In the genomic region with DNA sequence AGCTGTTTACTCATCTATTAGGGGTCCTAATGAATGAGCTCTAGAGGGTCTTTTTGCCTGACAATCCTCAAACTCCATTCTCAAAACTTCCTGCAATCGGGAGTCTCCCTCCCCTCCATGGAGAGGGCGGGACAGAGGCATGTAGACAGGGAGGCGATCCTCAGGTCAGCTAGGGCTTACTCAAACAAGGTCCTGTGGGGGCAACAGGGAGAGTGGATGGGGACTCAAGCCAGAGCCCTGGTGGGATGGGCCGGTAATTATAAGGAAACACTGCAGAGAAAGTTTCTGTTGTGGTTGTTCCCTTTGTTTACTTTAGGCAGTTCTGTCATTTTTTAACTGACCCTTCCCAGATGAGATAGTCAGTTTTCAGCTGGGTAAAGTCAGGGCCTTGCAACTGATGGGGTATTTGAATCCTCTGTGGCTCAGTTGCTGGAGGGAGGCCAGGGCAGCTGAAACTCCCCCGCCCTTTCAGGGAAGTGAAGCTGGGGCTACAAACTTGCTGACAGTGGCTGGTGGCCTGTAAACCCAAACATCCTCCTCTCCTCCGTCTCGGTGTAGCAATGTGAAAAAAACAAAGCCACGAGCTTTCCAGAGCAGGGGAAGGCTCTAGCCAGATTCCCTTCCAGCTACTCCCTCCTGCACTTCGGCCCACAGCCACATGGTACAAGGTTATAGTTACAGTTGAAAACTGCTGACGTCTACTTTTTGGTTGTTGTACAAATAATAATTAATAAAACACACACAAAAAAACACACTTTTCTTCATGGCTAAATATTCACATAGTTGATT, we compare ENCODE assay signal across 8 cellular contexts. TPM values are rescaled to one million over a fixed set of nuclear protein-coding genes. Genes with fewer than 3 reads are reported as not detected.
DNase-seq lines count a peak whose midpoint lies in the region; ATAC-seq, FAIRE-seq and TF ChIP-seq lines count a peak whose summit lies in the region.
"Not testable (repeated sequence)": the region's sequence is repeated elsewhere in the genome, so short reads cannot be mapped to it uniquely, and the experiment has no call there.

No MANE protein-coding gene starts in this region.

- DNase-seq in GM18507 (ENCODE audit: extremely low spot score, insufficient read length, low read depth); HCT116 (ENCODE audit: low read depth, low spot score): not testable (repeated sequence)
- DNase-seq in HT-29 (ENCODE audit: low spot score) (peak; percentile 59), SW480 (ENCODE audit: low spot score) (peak; percentile 34), choroid plexus epithelial cell (ENCODE audit: low read depth) (peak; percentile 95), islet precursor cell (peak; percentile 63), pancreas (peak in 4 of 6 donors; percentile 15 to 77 (median 26)), aorta (peak; percentile 73 to 91)

- not testable (repeated sequence) for H3K9ac ChIP-seq in HCT116 (ENCODE audit: low read length)

- WGBS in pancreas, 2 donors: 41 to 50% methylated on average over 7 to 8 of the region's 10 CpGs
- WGBS in aorta, 2 donors: 32 to 35% methylated on average over 8 to 9 of the region's 10 CpGs

- H3K27ac ChIP-seq in HCT116 (ENCODE audit: low read depth, low read length); aorta (ENCODE audit: low read depth in 1 of 2, low read length in 2 of 2): not testable (repeated sequence)
- H3K27ac ChIP-seq in pancreas: peak overlapping the region in 2 of 4 donors; percentile 1 to 65

- not testable (repeated sequence) for H3K36me3 ChIP-seq in HCT116 (ENCODE audit: control insufficient read depth in 1 of 2, insufficient read depth in 2 of 2, low read length in 2 of 2); pancreas; aorta (ENCODE audit: control insufficient read depth in 1 of 2, insufficient read depth in 2 of 2, low read length in 1 of 2)

- H4K20me1 ChIP-seq in HCT116 (ENCODE audit: insufficient read depth): not testable (repeated sequence)

- CTCF ChIA-PET in HCT116 (lab: Charles Lee): not testable (repeated sequence)

- not testable (repeated sequence) for TF ChIP-seq POLR2A in HCT116 (IDR thresholded peaks at IDR 0.05; ENCODE audit: borderline replicate concordance, extremely low read depth, insufficient read depth, insufficient read length)

- H3K9me3 ChIP-seq in HCT116 (ENCODE audit: control insufficient read depth in 1 of 2, insufficient read depth in 1 of 2, low read depth in 1 of 2, low read length in 2 of 2); pancreas; aorta (ENCODE audit: control insufficient read depth, low read length): not testable (repeated sequence)

- TF ChIP-seq RAD21 in HCT116 (IDR thresholded peaks at IDR 0.05; ENCODE audit: low read depth): not testable (repeated sequence)

- BruUV-seq in HCT116 (replicated peaks; lab: Mats Ljungman, UMichigan): not testable (repeated sequence)

- TF ChIP-seq CTCF in HCT116 (IDR thresholded peaks at IDR 0.05 in 2 of 3, conservative IDR thresholded peaks at IDR 0.05 in 1 of 3; ENCODE audit: borderline replicate concordance in 1 of 3, insufficient read depth in 1 of 3, low read depth in 2 of 3, low read length in 2 of 3); choroid plexus epithelial cell (conservative IDR thresholded peaks at IDR 0.05; ENCODE audit: low read depth, low read length); pancreas (IDR thresholded peaks at IDR 0.05): not testable (repeated sequence)

- H3K4me3 ChIP-seq in HCT116 (replicated peaks in 1 of 2; ENCODE audit: low read depth in 1 of 2, low read length in 2 of 2); choroid plexus epithelial cell (ENCODE audit: low read depth, low read length); pancreas; aorta (ENCODE audit: low read length in 2 of 2): not testable (repeated sequence)

- peak; percentile 78 for FAIRE-seq in GM18507 (lab: Jason Lieb, UNC)
- FAIRE-seq in pancreas (lab: Jason Lieb, UNC): not testable (repeated sequence)

- H3K4me2 ChIP-seq in HCT116 (ENCODE audit: low read length): not testable (repeated sequence)

- intact Hi-C loops in HCT116 (cut with micrococcal nuclease); pancreas (cut with DNase I); aorta (cut with DNase I): not testable (repeated sequence)

- RAD21 ChIA-PET in HCT116 (lab: Charles Lee; ENCODE audit: low non-redundant PET in 1 of 2, low total read pairs in 2 of 2, uncharacterized antibody in 2 of 2, unreplicated experiment in 2 of 2): not testable (repeated sequence)

- H3K4me1 ChIP-seq in HCT116 (ENCODE audit: control insufficient read depth in 1 of 2, insufficient read depth in 2 of 2, low read length in 2 of 2); pancreas; aorta (ENCODE audit: control insufficient read depth in 1 of 2, insufficient read depth in 2 of 2, low read length in 2 of 2): not testable (repeated sequence)

- H3K27me3 ChIP-seq in HCT116 (ENCODE audit: insufficient read depth, low read length); pancreas; aorta (ENCODE audit: control insufficient read depth in 1 of 2, insufficient read depth in 2 of 2, low read length in 1 of 2): not testable (repeated sequence)

- not testable (repeated sequence) for H2AFZ ChIP-seq in HCT116 (ENCODE audit: low read depth, low read length, poor library complexity, severe bottlenecking)

- POLR2A ChIA-PET in HCT116 (lab: Charles Lee): not testable (repeated sequence)

- peak; percentile 49; the same call in 1 of the 2 replicates for ATAC-seq in HCT116
- peak; percentile 28 to 91 (median 88) for ATAC-seq in pancreas
- ATAC-seq in aorta (ENCODE audit: low FRiP score): peak; percentile 95

- H3K9me2 ChIP-seq in HCT116 (ENCODE audit: insufficient read depth): not testable (repeated sequence)

- not testable (repeated sequence) for H3K79me2 ChIP-seq in HCT116 (ENCODE audit: insufficient read depth, low read length)

RNA-seq across cellular contexts. Expression of gene SEC22B, which starts 44.5 kb away (rescaled TPM):
- 14.2 TPM for total RNA-seq in HCT116 (2021; ENCODE audit: unreplicated experiment)
- polyA plus RNA-seq in HCT116 (2012): 6.1 and 7.1 TPM in 2 replicates
- 7.8 and 9.7 TPM in 2 replicates for total RNA-seq in HT-29 (2014; rRNA removed; shearing (Covaris generic))
- 10 to 100 TPM; 12.0 to 18.0 (median 15.2) TPM for total RNA-seq in pancreas
- 10 to 100 TPM; 11.6 to 17.8 TPM for polyA plus RNA-seq in pancreas
- 10 to 100 TPM; 34.2 to 39.7 TPM for total RNA-seq in aorta
- polyA plus RNA-seq in aorta: 10 to 100 TPM; 23.7 to 26.6 TPM
